Comparison of ENCODE assay signal across 8 cellular contexts in the genomic region with DNA sequence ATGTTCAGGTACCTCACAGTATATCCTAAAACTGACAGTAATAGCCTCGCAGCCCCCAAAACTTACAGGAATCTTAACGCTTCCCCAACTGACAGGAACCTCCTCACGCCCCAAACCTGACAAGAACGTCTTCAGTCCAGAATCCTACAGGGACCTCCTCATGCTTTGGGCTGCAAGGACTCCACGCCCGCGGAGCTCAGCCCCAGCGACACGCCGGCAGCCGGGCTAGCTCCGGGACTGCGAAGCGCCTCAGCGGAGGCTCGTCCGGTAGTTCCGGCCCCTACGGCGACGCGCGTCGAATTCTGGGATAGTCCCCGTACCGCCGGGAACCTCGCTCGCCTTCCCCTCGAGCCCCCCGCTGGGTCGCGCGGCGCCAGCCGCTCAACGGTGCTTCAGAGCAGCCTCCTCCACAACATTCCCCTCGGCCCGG. TPM values are rescaled to one million over a fixed set of nuclear protein-coding genes. Genes with fewer than 3 reads are reported as not detected.
DNase-seq lines count a peak whose midpoint lies in the region; ATAC-seq, FAIRE-seq and TF ChIP-seq lines count a peak whose summit lies in the region.

No MANE protein-coding gene starts in this region.

- peak overlapping the region; percentile 58 for H3K4me2 ChIP-seq in keratinocyte (ENCODE audit: control insufficient read depth, extremely low read depth, insufficient read depth, low read depth, low read length)

- peaks cover 6% of the 10 kb centered on the region for H3K79me2 ChIP-seq in keratinocyte (ENCODE audit: control insufficient read depth, insufficient read depth, low read length)

- intact Hi-C loops in breast epithelium (cut with DNase I; ENCODE audit: low total_unique reads): no loop called here

- TF ChIP-seq CTCF in breast epithelium (IDR thresholded peaks at IDR 0.05) (no peak), keratinocyte (optimal IDR thresholded peaks at IDR 0.05 in 1 of 3, IDR thresholded peaks at IDR 0.05 in 1 of 3, conservative IDR thresholded peaks at IDR 0.05 in 1 of 3; ENCODE audit: extremely low read depth in 1 of 3, insufficient read depth in 2 of 3, low read length in 3 of 3) (no peak)

- DNase-seq in AG20443 (ENCODE audit: low spot score) (peak; percentile 37), SJSA1 (ENCODE audit: low read depth in 1 of 2, low spot score in 2 of 2) (no peak), breast epithelium (ENCODE audit: low spot score in 2 of 2) (peak in 1 of 2 donors; percentile 45), keratinocyte (ENCODE audit: low read depth, low spot score) (no peak), NCI-H128 (lab: John Stamatoyannopoulos, UW; ENCODE audit: unreplicated experiment) (no peak)
- peak; percentile 32 to 35 for DNase-seq in stimulated activated CD4-positive, alpha-beta T cell treated with anti-CD3 and anti-CD28 coated beads, Interleukin-2, amount 100 ng/mL, for 24 hours

- no peak for FAIRE-seq in keratinocyte (lab: Jason Lieb, UNC)

- H3K9me3 ChIP-seq in SJSA1 (replicated peaks): no peaks in the 10 kb centered on the region
- H3K9me3 ChIP-seq in breast epithelium: no peaks in the 10 kb centered on the region
- no peaks in the 10 kb centered on the region for H3K9me3 ChIP-seq in keratinocyte (ENCODE audit: control insufficient read depth, low read depth, low read length)

- H2AFZ ChIP-seq in keratinocyte (ENCODE audit: control insufficient read depth, low read length): peak overlapping the region; percentile 81

- H3K27me3 ChIP-seq in SJSA1 (replicated peaks) (no peaks in the 10 kb centered on the region), breast epithelium (peaks cover 0 to 6% of the 10 kb centered on the region in 2 donors), keratinocyte (ENCODE audit: control insufficient read depth, extremely low read depth, insufficient read depth, low read length) (no peaks in the 10 kb centered on the region)

- peak; percentile 6 for ATAC-seq in GM18517 (IDR thresholded peaks at IDR 0.05; ENCODE audit: unreplicated experiment)
- ATAC-seq in HG03045 (IDR thresholded peaks at IDR 0.05; ENCODE audit: unreplicated experiment): peak; percentile 22

- peak overlapping the region; percentile 85 for H3K9ac ChIP-seq in keratinocyte (ENCODE audit: control insufficient read depth, extremely low read depth, insufficient read depth, low read length)

- H3K4me3 ChIP-seq in SJSA1 (peak overlapping the region; percentile 59), breast epithelium (peak overlapping the region; percentile 63 to 83 (median 66)), keratinocyte (ENCODE audit: control insufficient read depth in 2 of 3, extremely low read depth in 1 of 3, insufficient read depth in 2 of 3, low read depth in 1 of 3, low read length in 3 of 3) (peak overlapping the region; percentile 71 to 84 (median 80))

- no peaks in the 10 kb centered on the region for H4K20me1 ChIP-seq in keratinocyte (ENCODE audit: control insufficient read depth, extremely low read depth, insufficient read depth, low read length)

- H3K27ac ChIP-seq in SJSA1 (peak overlapping the region; percentile 89), breast epithelium (peak overlapping the region; percentile 92 to 98), keratinocyte (ENCODE audit: control insufficient read depth, insufficient read depth, low read length) (peak overlapping the region; percentile 89)

- H3K9me1 ChIP-seq in keratinocyte (ENCODE audit: control insufficient read depth, extremely low read depth, insufficient read depth, low read length): no peaks in the 10 kb centered on the region

- H3K4me1 ChIP-seq in SJSA1 (replicated peaks): peaks cover 6% of the 10 kb centered on the region; the same call in 1 of the 2 replicates
- H3K4me1 ChIP-seq in breast epithelium: no peaks in the 10 kb centered on the region
- peaks cover 2% of the 10 kb centered on the region for H3K4me1 ChIP-seq in keratinocyte (ENCODE audit: control insufficient read depth, extremely low read depth, insufficient read depth, low read length)

- dilution Hi-C loops in keratinocyte (cut with MboI; ENCODE audit: extremely low pct_ligation_motif_present, low sequenced_read_pairs): no loop called here

- peak; percentile 9 for TF ChIP-seq POLR2A in breast epithelium (IDR thresholded peaks at IDR 0.05)

- H3K36me3 ChIP-seq in SJSA1: peaks cover 10% of the 10 kb centered on the region; the same call in 1 of the 2 replicates
- H3K36me3 ChIP-seq in breast epithelium: no peaks in the 10 kb centered on the region
- peaks cover 2 to 4% of the 10 kb centered on the region in 2 experiments for H3K36me3 ChIP-seq in keratinocyte (ENCODE audit: control insufficient read depth in 2 of 2, extremely low read depth in 1 of 2, insufficient read depth in 2 of 2, low read length in 2 of 2)

RNA-seq across cellular contexts. Expression of a gene that starts 0.6 kb away (rescaled TPM):
- 7.8 and 15.0 TPM in 2 replicates for total RNA-seq in SJSA1 (2014; rRNA removed; shearing (Covaris generic))
- 10 to 100 TPM; 25.3 to 43.5 (median 32.8) TPM for total RNA-seq in breast epithelium
- polyA plus RNA-seq in keratinocyte: 5.9 to 8.3 TPM (median 7.6 TPM) in 3 replicates
- 25.3 TPM for polyA plus RNA-seq in keratinocyte (2011; ENCODE audit: low read depth)
- polyA plus RNA-seq in keratinocyte (2011; cell fraction: cytosol; rRNA removed): 4.6 and 5.5 TPM in 2 replicates
- 23.0 and 28.1 TPM in 2 replicates for polyA plus RNA-seq in keratinocyte (2011; cell fraction: nucleus; rRNA removed)
- 6.8 and 7.9 TPM in 2 replicates for polyA plus RNA-seq in keratinocyte (2012; ENCODE audit: low replicate concordance)
- 17.9 to 31.6 TPM (median 27.3 TPM) in 3 replicates for polyA minus RNA-seq in keratinocyte
- polyA minus RNA-seq in keratinocyte (2011; cell fraction: cytosol; rRNA and poly(A)+ RNA removed): 14.2 TPM
- polyA minus RNA-seq in keratinocyte (2011; cell fraction: nucleus; rRNA and poly(A)+ RNA removed): 18.5 and 44.1 TPM in 2 replicates

Comparison
In these comparisons a context has a peak if more than half of its experiments do, and no peak if none do; other contexts are left out.
1. DNase-seq: peak in AG20443 (single experiment) and stimulated activated CD4-positive, alpha-beta T cell treated with anti-CD3 and anti-CD28 coated beads, Interleukin-2, amount 100 ng/mL, for 24 hours (2 of 2); none in SJSA1 (0 of 2), keratinocyte (single experiment) and NCI-H128 (single experiment).
2. Peak in every context shown above with its lines, with median percentiles within 50 percentile points of each other: H3K27ac ChIP-seq and H3K4me3 ChIP-seq.